Comparison of ENCODE assay signal across 3 cellular contexts in the genomic region with DNA sequence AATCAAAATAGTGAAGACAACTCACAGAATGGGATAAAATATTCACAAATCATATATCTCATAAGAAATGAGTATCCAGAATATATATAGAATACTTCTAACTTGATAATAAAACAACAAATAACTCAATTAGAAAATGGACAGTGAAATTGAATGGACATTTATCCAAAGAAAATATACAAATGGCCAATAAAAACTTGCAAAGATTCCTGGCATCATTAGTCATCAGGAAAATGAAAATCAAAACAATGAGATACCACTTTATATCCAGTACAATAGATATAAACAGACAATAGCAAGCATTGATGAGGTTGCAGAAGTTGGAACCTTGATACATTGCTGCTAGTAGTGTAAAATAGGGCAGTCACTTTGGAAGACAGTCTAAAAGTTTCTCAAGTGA.
TF ChIP-seq lines count a peak whose summit lies in the region.

No MANE protein-coding gene starts in this region.

TF ChIP-seq in SK-N-SH treated with all-trans-retinoic acid at 6 μM for 48 hours, 23 proteins besides CTCF, POLR2A, EP300 and RAD21:
- TF ChIP-seq, protein P1, sequence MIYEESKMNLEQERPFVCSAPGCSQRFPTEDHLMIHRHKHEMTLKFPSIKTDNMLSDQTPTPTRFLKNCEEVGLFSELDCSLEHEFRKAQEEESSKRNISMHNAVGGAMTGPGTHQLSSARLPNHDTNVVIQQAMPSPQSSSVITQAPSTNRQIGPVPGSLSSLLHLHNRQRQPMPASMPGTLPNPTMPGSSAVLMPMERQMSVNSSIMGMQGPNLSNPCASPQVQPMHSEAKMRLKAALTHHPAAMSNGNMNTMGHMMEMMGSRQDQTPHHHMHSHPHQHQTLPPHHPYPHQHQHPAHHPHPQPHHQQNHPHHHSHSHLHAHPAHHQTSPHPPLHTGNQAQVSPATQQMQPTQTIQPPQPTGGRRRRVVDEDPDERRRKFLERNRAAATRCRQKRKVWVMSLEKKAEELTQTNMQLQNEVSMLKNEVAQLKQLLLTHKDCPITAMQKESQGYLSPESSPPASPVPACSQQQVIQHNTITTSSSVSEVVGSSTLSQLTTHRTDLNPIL (CRISPR knock-in tag; IDR thresholded peaks at IDR 0.05; ENCODE audit: low read depth), result peak; percentile 61; the same call in 1 of the 2 replicates
- peak; percentile 90 for TF ChIP-seq ISL1 (CRISPR knock-in tag; IDR thresholded peaks at IDR 0.05)
- TF ChIP-seq, protein P2, sequence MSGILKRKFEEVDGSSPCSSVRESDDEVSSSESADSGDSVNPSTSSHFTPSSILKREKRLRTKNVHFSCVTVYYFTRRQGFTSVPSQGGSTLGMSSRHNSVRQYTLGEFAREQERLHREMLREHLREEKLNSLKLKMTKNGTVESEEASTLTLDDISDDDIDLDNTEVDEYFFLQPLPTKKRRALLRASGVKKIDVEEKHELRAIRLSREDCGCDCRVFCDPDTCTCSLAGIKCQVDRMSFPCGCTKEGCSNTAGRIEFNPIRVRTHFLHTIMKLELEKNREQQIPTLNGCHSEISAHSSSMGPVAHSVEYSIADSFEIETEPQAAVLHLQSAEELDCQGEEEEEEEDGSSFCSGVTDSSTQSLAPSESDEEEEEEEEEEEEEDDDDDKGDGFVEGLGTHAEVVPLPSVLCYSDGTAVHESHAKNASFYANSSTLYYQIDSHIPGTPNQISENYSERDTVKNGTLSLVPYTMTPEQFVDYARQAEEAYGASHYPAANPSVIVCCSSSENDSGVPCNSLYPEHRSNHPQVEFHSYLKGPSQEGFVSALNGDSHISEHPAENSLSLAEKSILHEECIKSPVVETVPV (CRISPR knock-in tag; IDR thresholded peaks at IDR 0.05), result no peak

TF ChIP-seq in SK-N-SH, 30 proteins besides CTCF, POLR2A, EP300 and RAD21:
- no peak for TF ChIP-seq YY1 (IDR thresholded peaks at IDR 0.05; ENCODE audit: low read depth)
- no peak for TF ChIP-seq SIN3A (IDR thresholded peaks at IDR 0.05; ENCODE audit: borderline replicate concordance, low read depth, low read length)
- no peak for TF ChIP-seq TEAD4 (IDR thresholded peaks at IDR 0.05; ENCODE audit: borderline replicate concordance, insufficient read depth)
- TF ChIP-seq TAF1 (IDR thresholded peaks at IDR 0.05; ENCODE audit: borderline replicate concordance, low read depth, low read length), result no peak
- TF ChIP-seq CHD2 (IDR thresholded peaks at IDR 0.05; ENCODE audit: low read length, partially characterized antibody), result no peak
- no peak for TF ChIP-seq FOXM1 (IDR thresholded peaks at IDR 0.05; ENCODE audit: low read depth)

TF ChIP-seq in endothelial cell of umbilical vein, 7 proteins besides CTCF, POLR2A, EP300 and RAD21:
- TF ChIP-seq, protein P3, sequence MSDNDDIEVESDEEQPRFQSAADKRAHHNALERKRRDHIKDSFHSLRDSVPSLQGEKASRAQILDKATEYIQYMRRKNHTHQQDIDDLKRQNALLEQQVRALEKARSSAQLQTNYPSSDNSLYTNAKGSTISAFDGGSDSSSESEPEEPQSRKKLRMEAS (IDR thresholded peaks at IDR 0.05; ENCODE audit: insufficient read depth, insufficient read length), result no peak
- TF ChIP-seq FOS (IDR thresholded peaks at IDR 0.05; ENCODE audit: borderline replicate concordance, insufficient read depth, low read length) (peak; percentile 42), JUN (IDR thresholded peaks at IDR 0.05; ENCODE audit: borderline replicate concordance, insufficient read depth, insufficient read length, low read depth) (peak; percentile 66), POLR2AphosphoS5 (IDR thresholded peaks at IDR 0.05; ENCODE audit: insufficient read depth, low read depth, low read length) (no peak), MYC (IDR thresholded peaks at IDR 0.05; ENCODE audit: low read depth, low read length) (no peak), EZH2 (IDR thresholded peaks at IDR 0.05; ENCODE audit: borderline replicate concordance, low read depth, low read length, severe bottlenecking) (no peak), GATA2 (IDR thresholded peaks at IDR 0.05; ENCODE audit: insufficient read depth, insufficient read length, low read depth, low read length) (peak; percentile 10)
